ENCODE assay signal across 9 cellular contexts in the genomic region with DNA sequence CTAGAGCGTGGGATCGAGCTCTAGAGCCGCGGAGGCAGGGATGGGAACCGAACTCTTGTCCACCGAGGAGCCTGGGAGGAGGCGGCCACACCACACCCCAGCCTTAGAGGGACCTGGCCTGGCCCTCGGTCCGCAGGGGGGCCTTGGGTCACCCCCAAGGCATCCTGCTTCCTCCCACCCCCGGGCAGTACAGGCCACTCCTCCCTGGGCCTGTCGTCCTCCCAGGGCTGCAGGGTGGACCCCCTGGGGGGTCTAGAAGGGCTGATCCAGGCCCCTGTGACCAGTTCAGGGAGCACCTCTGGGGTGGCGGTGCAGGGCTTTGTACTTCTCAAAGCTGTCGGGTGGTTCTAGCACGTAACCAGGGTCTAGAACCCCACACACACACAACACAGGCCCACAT.
"Had no signal": no experiment of that assay in that cellular context is flagged by ENCODE, and none has a peak within 500 bp of the region (broad histone marks: within the 10 kb centered on the region; RNA-seq: fewer than 3 reads in every experiment).

No MANE protein-coding gene starts in this region.

- H3K4me2 ChIP-seq: GM23338 had no signal

- H3K9me3 ChIP-seq: HAP-1 had no signal

- H2AFZ ChIP-seq: GM23248, GM23338 had no signal

- H3K27ac Mint-ChIP-seq: GM23338, HFFc6 had no signal

- ATAC-seq: GM23338, HCT116 had no signal

- H3K9me3 Mint-ChIP-seq: GM23338 had no signal

- H3K4me1 Mint-ChIP-seq: GM23338, H9 had no signal

- H3K36me3 ChIP-seq: HAP-1 had no signal

- H3K4me3 Mint-ChIP-seq: GM23338, H9, HFFc6 had no signal

- H3K4me3 ChIP-seq: GM23248, GM23338, HAP-1 had no signal

- H3K9ac ChIP-seq: GM23248 had no signal

- H3K4me1 ChIP-seq: HAP-1 had no signal

- H3K27ac ChIP-seq: GM23248 had no signal

- DNase-seq: GM23248, GOT3, H7, H9, HCEC 1CT, HFFc6 had no signal
